19 cellular contexts compared by ENCODE assay signal in genomic region chr15:93466380-93466779, GRCh38.
DNase-seq lines count a peak whose midpoint lies in the region; ATAC-seq, FAIRE-seq and TF ChIP-seq lines count a peak whose summit lies in the region.
"Had no signal": no experiment of that assay in that cellular context is flagged by ENCODE, and none has a peak within 500 bp of the region (broad histone marks: within the 10 kb centered on the region; RNA-seq: fewer than 3 reads in every experiment).

No MANE protein-coding gene starts in this region.

- H4K8ac ChIP-seq in mesenchymal stem cell (ENCODE audit: low read length), result no peak overlapping the region

- H3K79me1 ChIP-seq in mesenchymal stem cell (replicated peaks; ENCODE audit: low read length, poor library complexity, severe bottlenecking), result no peaks in the 10 kb centered on the region

- no peak for FAIRE-seq in RCC 7860 (lab: Jason Lieb, UNC)
- FAIRE-seq: A204.1, GM12878, GM18507, HepG2, HTR-8/SVneo had no signal

- H3K27ac ChIP-seq in RWPE2 (ENCODE audit: poor library complexity, severe bottlenecking) (no peak overlapping the region), mesenchymal stem cell (ENCODE audit: low read length, poor library complexity, severe bottlenecking) (no peak overlapping the region)
- H3K27ac ChIP-seq: C4-2B, GM23248 had no signal

- no peak overlapping the region for H3K18ac ChIP-seq in mesenchymal stem cell (ENCODE audit: low read depth in 1 of 2, low read length in 2 of 2)

- DNase-seq in HPDE6-E6E7 (ENCODE audit: extremely low spot score) (peak; percentile 20), RWPE2 (ENCODE audit: low spot score) (no peak), mesenchymal stem cell (no peak), middle frontal gyrus (ENCODE audit: extremely low spot score, low spot score) (no peak), RCC 7860 (ENCODE audit: low spot score) (no peak), left lobe of liver (ENCODE audit: low spot score) (no peak)
- no peak for DNase-seq in activated CD4-positive, alpha-beta T cell treated with anti-CD3 and anti-CD28 coated beads, Interleukin-2, amount 50 U/mL, for 1 hour
- DNase-seq: BE2C; CD4-positive, alpha-beta memory T cell; DMS79; GM23248; H7 had no signal

- no peak overlapping the region for H2BK12ac ChIP-seq in mesenchymal stem cell (ENCODE audit: low read length in 2 of 2)

- no peak overlapping the region for H3K4me3 ChIP-seq in RWPE2 (ENCODE audit: severe bottlenecking)
- no peak overlapping the region for H3K4me3 ChIP-seq in mesenchymal stem cell (ENCODE audit: insufficient read depth in 1 of 2, low read depth in 1 of 2, low read length in 2 of 2)
- H3K4me3 ChIP-seq: GM12878, GM23248 had no signal

- no peaks in the 10 kb centered on the region for H3K36me3 ChIP-seq in RWPE2 (ENCODE audit: low read depth)
- H3K36me3 ChIP-seq in mesenchymal stem cell (ENCODE audit: control insufficient read depth in 1 of 2, insufficient read depth in 2 of 2, low read depth in 1 of 2, low read length in 2 of 2), result no peaks in the 10 kb centered on the region
- H3K36me3 ChIP-seq: BE2C had no signal

- ATAC-seq in RWPE2 (ENCODE audit: low read depth), result peak; percentile 66; the same call in 2 of the 3 replicates
- ATAC-seq in esophagus mucosa, result peak; percentile 60
- ATAC-seq in left lobe of liver, result no peak
- ATAC-seq: GM12878, HepG2 had no signal

- H3K14ac ChIP-seq in mesenchymal stem cell (ENCODE audit: low read length in 2 of 2), result no peak overlapping the region

- H3K4me1 ChIP-seq in RWPE2 (ENCODE audit: insufficient read depth, poor library complexity, severe bottlenecking) (no peaks in the 10 kb centered on the region), mesenchymal stem cell (ENCODE audit: control insufficient read depth, insufficient read depth, low read depth, low read length) (peaks cover 3% of the 10 kb centered on the region)

- no peak overlapping the region for H2BK5ac ChIP-seq in mesenchymal stem cell (ENCODE audit: low read depth, low read length, poor library complexity, severe bottlenecking)

- H3K9ac ChIP-seq in mesenchymal stem cell (ENCODE audit: low read length), result peak overlapping the region; percentile 27
- H3K9ac ChIP-seq: GM23248 had no signal

- H3K4me2 ChIP-seq in mesenchymal stem cell (ENCODE audit: low read length, poor library complexity, severe bottlenecking), result no peak overlapping the region

- H3K4ac ChIP-seq in mesenchymal stem cell (ENCODE audit: low read depth in 1 of 2, low read length in 2 of 2), result no peak overlapping the region

- H2BK120ac ChIP-seq in mesenchymal stem cell (ENCODE audit: low read depth, low read length), result no peak overlapping the region

- peaks cover 3% of the 10 kb centered on the region for H3K9me3 ChIP-seq in RWPE2 (ENCODE audit: severe bottlenecking)
- no peaks in the 10 kb centered on the region for H3K9me3 ChIP-seq in mesenchymal stem cell (ENCODE audit: control insufficient read depth, low read length)
- H3K9me3 ChIP-seq: BE2C had no signal

- no peak overlapping the region for H3K23ac ChIP-seq in mesenchymal stem cell (ENCODE audit: low read length in 2 of 2)

- H2AK5ac ChIP-seq in mesenchymal stem cell (ENCODE audit: low read length, severe bottlenecking), result no peak overlapping the region

- WGBS in mesenchymal stem cell, result no CpG with 5 or more reads among the region's 1 CpG

- H4K91ac ChIP-seq in mesenchymal stem cell (ENCODE audit: low read length), result no peak overlapping the region

- H2BK15ac ChIP-seq in mesenchymal stem cell (ENCODE audit: low read depth, poor library complexity, severe bottlenecking), result no peak overlapping the region

- TF ChIP-seq CTCF in RWPE2 (IDR thresholded peaks at IDR 0.05; ENCODE audit: poor library complexity, severe bottlenecking), result no peak

- H3K27me3 ChIP-seq in RWPE2 (ENCODE audit: insufficient read depth, poor library complexity, severe bottlenecking), result no peaks in the 10 kb centered on the region
- H3K27me3 ChIP-seq in mesenchymal stem cell (ENCODE audit: control insufficient read depth in 1 of 2, insufficient read depth in 1 of 2, low read length in 2 of 2), result peaks cover 0 to 10% of the 10 kb centered on the region in 2 experiments
- H3K27me3 ChIP-seq: BE2C had no signal

- no peak overlapping the region for H2AFZ ChIP-seq in mesenchymal stem cell (ENCODE audit: low read depth, low read length)
- H2AFZ ChIP-seq: GM23248 had no signal
